26 cellular contexts compared by ENCODE assay signal in the genomic region with DNA sequence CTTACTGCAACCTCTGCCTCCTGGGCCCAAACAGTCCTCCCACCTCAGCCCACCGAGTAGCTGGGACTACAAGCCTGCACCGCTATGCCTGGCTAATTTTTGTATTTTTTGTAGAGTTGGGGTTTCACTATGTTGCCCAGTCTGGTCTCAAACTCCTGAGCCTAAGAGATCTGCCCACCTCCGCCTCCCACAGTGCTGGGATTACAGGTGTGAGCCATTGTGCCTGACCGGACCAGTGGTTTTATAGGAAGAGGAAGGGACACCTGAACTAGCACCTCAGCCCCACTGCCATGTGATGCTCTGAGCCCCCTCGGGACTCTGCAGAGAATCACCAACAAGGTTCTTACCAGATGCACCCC. TPM values are rescaled to one million over a fixed set of nuclear protein-coding genes. Genes with fewer than 3 reads are reported as not detected.
A peak's percentile ranks its signal among the peaks of the same experiment; 100 is the strongest.
DNase-seq lines count a peak whose midpoint lies in the region; ATAC-seq, FAIRE-seq and TF ChIP-seq lines count a peak whose summit lies in the region.
"Had no signal": no experiment of that assay in that cellular context is flagged by ENCODE, and none has a peak within 500 bp of the region (broad histone marks: within the 10 kb centered on the region; RNA-seq: fewer than 3 reads in every experiment).

No MANE protein-coding gene starts in this region.

- no peak for DNase-seq in HFFc6
- no peak for DNase-seq in K562 (ENCODE audit: extremely low read depth in 1 of 4, low spot score in 3 of 4)
- DNase-seq in neural crest cell (ENCODE audit: low read depth, low spot score): no peak
- no peak for DNase-seq in NCI-H1092 treated with DMSO at 0.1 percent for 48 hours (lab: John Stamatoyannopoulos, UW)
- DNase-seq: activated CD4-positive, alpha-beta T cell treated with anti-CD3 and anti-CD28 coated beads for 48 hours; activated naive CD4-positive, alpha-beta T cell; activated T-cell treated with anti-CD3 and anti-CD28 coated beads, Interleukin-2, amount 50 U/mL, for 24 hours; erythroblast; heart right ventricle; left colon; naive B cell; NCI-H1105; NCI-H2029; NCI-H69; retina; stimulated activated CD4-positive, alpha-beta T cell treated with anti-CD3 and anti-CD28 coated beads, Interleukin-2, amount 100 ng/mL, for 48 hours had no signal

- H3K36me3 ChIP-seq in K562 (ENCODE audit: control insufficient read depth, insufficient read depth, low read length): no peaks in the 10 kb centered on the region
- H3K36me3 ChIP-seq: heart right ventricle had no signal

- ATAC-seq in K562 (no peak), GM19452 (IDR thresholded peaks at IDR 0.05; ENCODE audit: unreplicated experiment) (no peak), HG02623 (IDR thresholded peaks at IDR 0.05; ENCODE audit: unreplicated experiment) (no peak)
- ATAC-seq: left colon; stimulated activated memory B cell treated with anti-CD40 and anti-IgM and Interleukin-4, amounts not matched to agents 10 μg/mL and 1 μg/mL and 100 μg/mL, for 72 hours had no signal

- H4K20me1 ChIP-seq in K562 (replicated peaks; ENCODE audit: control insufficient read depth, insufficient read depth, low read length): no peaks in the 10 kb centered on the region

- no peak for TF ChIP-seq RAD21 in K562 (CRISPR knock-in tag; conservative IDR thresholded peaks at IDR 0.05 in 1 of 2, IDR thresholded peaks at IDR 0.05 in 1 of 2)

- peaks cover 23 to 37% of the 10 kb centered on the region in 2 experiments for H3K4me1 ChIP-seq in K562 (replicated peaks in 1 of 2; ENCODE audit: control insufficient read depth in 2 of 2, insufficient read depth in 2 of 2, low read length in 2 of 2)

- intact Hi-C loops in K562 (cut with micrococcal nuclease): no loop called here

- no peak for TF ChIP-seq CTCF in HFFc6 (IDR thresholded peaks at IDR 0.05)
- TF ChIP-seq CTCF in K562 (IDR thresholded peaks at IDR 0.05 in 2 of 3, conservative IDR thresholded peaks at IDR 0.05 in 1 of 3; ENCODE audit: insufficient read depth in 2 of 3, low read depth in 1 of 3, low read length in 3 of 3): no peak
- no peak for TF ChIP-seq CTCF in neural crest cell (conservative IDR thresholded peaks at IDR 0.05)

- in situ Hi-C loops in K562 (cut with MboI): no loop called here

- no peak overlapping the region for H3K9ac ChIP-seq in K562 (ENCODE audit: insufficient read depth in 1 of 2, low read depth in 2 of 2, low read length in 2 of 2)

- peaks cover 9% of the 10 kb centered on the region for H3K27me3 Mint-ChIP-seq in HFFc6 (ENCODE audit: insufficient read depth)
- no peaks in the 10 kb centered on the region for H3K27me3 Mint-ChIP-seq in neural crest cell (ENCODE audit: low read depth)
- H3K27me3 Mint-ChIP-seq: activated T-cell treated with anti-CD3 and anti-CD28 coated beads, Interleukin-2, amount 50 U/mL, for 24 hours; brain had no signal

- CTCF ChIA-PET in K562 (lab: Yijun Ruan, JAX; ENCODE audit: low intra/inter-chr PET ratio): no interaction called here

- no peaks in the 10 kb centered on the region for H3K79me2 ChIP-seq in K562 (ENCODE audit: control insufficient read depth, insufficient read depth, low read length)

- H3K27ac ChIP-seq in K562 (ENCODE audit: extremely low read depth, low read depth, low read length): no peak overlapping the region
- H3K27ac ChIP-seq: C4-2B, foreskin keratinocyte, heart right ventricle had no signal

- H3K9me1 ChIP-seq in K562 (ENCODE audit: control insufficient read depth, insufficient read depth, low read length): no peaks in the 10 kb centered on the region

- TF ChIP-seq POLR2A in K562 (conservative IDR thresholded peaks at IDR 0.05): no peak

- no peak overlapping the region for H3K4me3 ChIP-seq in K562
- H3K4me3 ChIP-seq: heart right ventricle had no signal

- H2AFZ ChIP-seq in K562 (ENCODE audit: low read depth, low read length): no peak overlapping the region

- H3K27ac Mint-ChIP-seq in HFFc6 (peak overlapping the region; percentile 64), neural crest cell (ENCODE audit: unreplicated experiment) (no peak overlapping the region)
- H3K27ac Mint-ChIP-seq: activated T-cell treated with anti-CD3 and anti-CD28 coated beads, Interleukin-2, amount 50 U/mL, for 24 hours; stimulated activated memory B cell treated with anti-CD40 and anti-IgM and Interleukin-4, amounts not matched to agents 10 μg/mL and 1 μg/mL and 100 μg/mL, for 72 hours; T-helper 2 cell treated with Interferon-gamma antibody and Interleukin-4, amounts not matched to agents 5 μg/mL and 100 μg/mL, for 36 hours had no signal

- no peak for TF ChIP-seq EP300 in K562 (IDR thresholded peaks at IDR 0.05; ENCODE audit: low read length)

- BruUV-seq in K562 (replicated peaks; lab: Mats Ljungman, UMichigan): no TSS peak

- H3K4me3 Mint-ChIP-seq in HFFc6 (no peak overlapping the region), neural crest cell (peak overlapping the region; percentile 31)
- H3K4me3 Mint-ChIP-seq: activated T-cell treated with anti-CD3 and anti-CD28 coated beads, Interleukin-2, amount 50 U/mL, for 24 hours; brain; naive B cell; stimulated activated memory B cell treated with anti-CD40 and anti-IgM and Interleukin-4, amounts not matched to agents 10 μg/mL and 1 μg/mL and 100 μg/mL, for 72 hours; T-helper 2 cell treated with Interferon-gamma antibody and Interleukin-4, amounts not matched to agents 5 μg/mL and 100 μg/mL, for 36 hours had no signal

- POLR2A ChIA-PET in K562 (lab: Yijun Ruan, JAX): interaction anchor here (1.3 kb wide), 1 partner anchor 67 kb away, joined by 3 read pairs; no protein-coding TSS in a partner anchor

- H3K4me1 Mint-ChIP-seq in HFFc6 (ENCODE audit: low read depth) (peaks cover 35% of the 10 kb centered on the region), neural crest cell (peaks cover 39% of the 10 kb centered on the region)

- no peaks in the 10 kb centered on the region for H3K9me3 Mint-ChIP-seq in HFFc6
- H3K9me3 Mint-ChIP-seq in neural crest cell: no peaks in the 10 kb centered on the region
- H3K9me3 Mint-ChIP-seq: activated T-cell treated with anti-CD3 and anti-CD28 coated beads, Interleukin-2, amount 50 U/mL, for 24 hours; stimulated activated memory B cell treated with anti-CD40 and anti-IgM and Interleukin-4, amounts not matched to agents 10 μg/mL and 1 μg/mL and 100 μg/mL, for 72 hours; T-helper 2 cell treated with Interferon-gamma antibody and Interleukin-4, amounts not matched to agents 5 μg/mL and 100 μg/mL, for 36 hours had no signal

- no peak overlapping the region for H3K4me2 ChIP-seq in K562 (ENCODE audit: insufficient read depth, low read length)

- H3K36me3 Mint-ChIP-seq in HFFc6 (ENCODE audit: low read depth) (no peaks in the 10 kb centered on the region), neural crest cell (ENCODE audit: low read depth) (no peaks in the 10 kb centered on the region)
- H3K36me3 Mint-ChIP-seq: brain; naive B cell; stimulated activated memory B cell treated with anti-CD40 and anti-IgM and Interleukin-4, amounts not matched to agents 10 μg/mL and 1 μg/mL and 100 μg/mL, for 72 hours had no signal

- WGBS in K562 (ENCODE audit: insufficient coverage, low coverage, missing lambda C conversion rate): 69% methylated on average over 5 of the region's 5 CpGs

- FAIRE-seq in K562 (lab: Jason Lieb, UNC): no peak

- no peaks in the 10 kb centered on the region for H3K9me3 ChIP-seq in K562 (replicated peaks; ENCODE audit: control insufficient read depth, insufficient read depth, low read depth, low read length)
- H3K9me3 ChIP-seq: heart right ventricle had no signal

- no peaks in the 10 kb centered on the region for H3K27me3 ChIP-seq in K562 (ENCODE audit: control insufficient read depth in 2 of 2, insufficient read depth in 2 of 2, low read length in 2 of 2)
- H3K27me3 ChIP-seq: foreskin keratinocyte had no signal

RNA-seq across cellular contexts. Expression of gene CRYBG2, which starts 4.1 kb away (rescaled TPM):
- total RNA-seq in HFFc6 (2021; fragmentation: NEBNext Ultra II Directional; extraction: Animal tissue kit (Norgen Biotek cat#: 25700)): not detected
- 7.8 and 10.7 TPM in 2 replicates for total RNA-seq in K562 (2011; cell fraction: chromatin; rRNA removed; ENCODE audit: low replicate concordance)
- total RNA-seq in K562 (2011; cell fraction: nucleolus; rRNA removed): 10.0 and 10.2 TPM in 2 replicates
- 5.7 and 6.5 TPM in 2 replicates for total RNA-seq in K562 (2011; cell fraction: nucleoplasm; rRNA removed)
- total RNA-seq in K562 (2014; rRNA removed) (7.5 and 12.6 TPM in 2 replicates), K562 (2014; rRNA removed; fragmentation: Illumina TruSeq; extraction: Trizol) (1.3 and 2.1 TPM in 2 replicates), K562 (2015; rRNA removed; fragmentation: Illumina TruSeq; extraction: Trizol) (1.9 and 2.5 TPM in 2 replicates), K562 (2021) (8.5 and 8.8 TPM in 2 replicates), neural crest cell (3.8 and 6.3 TPM in 2 replicates)
- polyA plus RNA-seq in K562 (2011; rRNA removed) (3.3 and 3.8 TPM in 2 replicates), K562 (2014; fragmentation: Illumina TruSeq; extraction: Trizol) (3.7 and 5.1 TPM in 2 replicates), K562 (2014; fragmentation: Nextera tagmentation; extraction: Ambion mirVana) (1 to 10 TPM in 1 of 2 experiments, under 1 TPM in 1; 0.39 to 2.4 TPM), K562 (2014; rRNA removed) (3.1 and 8.1 TPM in 2 replicates)
- 4.8 and 8.5 TPM in 2 replicates for polyA plus RNA-seq in K562 (2011; cell fraction: cytosol; rRNA removed)
- polyA plus RNA-seq in K562 (2011; cell fraction: nucleus; rRNA removed): 6.5 and 9.6 TPM in 2 replicates
- 4.3 and 24.3 TPM in 2 replicates for polyA plus RNA-seq in K562 (2012)
- polyA minus RNA-seq in K562 (2011; rRNA and poly(A)+ RNA removed): 1.6 and 1.9 TPM in 2 replicates
- polyA minus RNA-seq in K562 (2011; cell fraction: cytosol; rRNA and poly(A)+ RNA removed): 5.9 and 7.5 TPM in 2 replicates
- polyA minus RNA-seq in K562 (2011; cell fraction: nucleus; rRNA and poly(A)+ RNA removed): 2.6 and 4.4 TPM in 2 replicates
- total RNA-seq: osteocyte had no signal
- polyA plus RNA-seq: AG04450 had no signal

RNA-seq across cellular contexts. Expression of gene ZNF683, which starts 22.7 kb away (rescaled TPM):
- total RNA-seq in HFFc6 (2021; fragmentation: NEBNext Ultra II Directional; extraction: Animal tissue kit (Norgen Biotek cat#: 25700)): not detected
- not detected in 2 replicates for total RNA-seq in K562 (2011; cell fraction: chromatin; rRNA removed; ENCODE audit: low replicate concordance)
- not detected in 2 replicates for total RNA-seq in K562 (2011; cell fraction: nucleolus; rRNA removed)
- not detected in 2 replicates for total RNA-seq in K562 (2011; cell fraction: nucleoplasm; rRNA removed)
- total RNA-seq in K562 (2014; rRNA removed): not detected in 2 replicates
- total RNA-seq in K562 (2014; rRNA removed; fragmentation: Illumina TruSeq; extraction: Trizol): not detected in 2 replicates
- total RNA-seq in K562 (2015; rRNA removed; fragmentation: Illumina TruSeq; extraction: Trizol): not detected in 2 replicates
- not detected in 2 replicates for total RNA-seq in K562 (2021)
- polyA plus RNA-seq in K562 (2011; rRNA removed): not detected in 2 replicates
- not detected in 2 replicates for polyA plus RNA-seq in K562 (2011; cell fraction: cytosol; rRNA removed)
- not detected in 2 replicates for polyA plus RNA-seq in K562 (2011; cell fraction: nucleus; rRNA removed)
- polyA plus RNA-seq in K562 (2012): not detected in 2 replicates
- not detected in 2 replicates for polyA plus RNA-seq in K562 (2014; fragmentation: Illumina TruSeq; extraction: Trizol)
- not detected for polyA plus RNA-seq in K562 (2014; fragmentation: Nextera tagmentation; extraction: Ambion mirVana)
- not detected in 2 replicates for polyA plus RNA-seq in K562 (2014; rRNA removed)
- not detected in 2 replicates for polyA minus RNA-seq in K562 (2011; rRNA and poly(A)+ RNA removed)
- not detected in 2 replicates for polyA minus RNA-seq in K562 (2011; cell fraction: cytosol; rRNA and poly(A)+ RNA removed)
- not detected in 2 replicates for polyA minus RNA-seq in K562 (2011; cell fraction: nucleus; rRNA and poly(A)+ RNA removed)
- not detected in 2 replicates for total RNA-seq in neural crest cell
- total RNA-seq: cerebellum, foreskin keratinocyte, left colon, osteocyte had no signal
- polyA plus RNA-seq: AG04450, foreskin keratinocyte had no signal

RNA-seq across cellular contexts. Expression of gene CD52, which starts 32.1 kb away (rescaled TPM):
- total RNA-seq in HFFc6 (2021; fragmentation: NEBNext Ultra II Directional; extraction: Animal tissue kit (Norgen Biotek cat#: 25700)): not detected
- total RNA-seq in K562 (2011; cell fraction: chromatin; rRNA removed; ENCODE audit: low replicate concordance): 26.7 and 65.5 TPM in 2 replicates
- total RNA-seq in K562 (2011; cell fraction: nucleolus; rRNA removed): 72.0 and 78.5 TPM in 2 replicates
- 50.2 and 55.9 TPM in 2 replicates for total RNA-seq in K562 (2011; cell fraction: nucleoplasm; rRNA removed)
- 34.9 and 43.3 TPM in 2 replicates for total RNA-seq in K562 (2014; rRNA removed)
- 127 TPM in 2 replicates for total RNA-seq in K562 (2014; rRNA removed; fragmentation: Illumina TruSeq; extraction: Trizol)
- total RNA-seq in K562 (2015; rRNA removed; fragmentation: Illumina TruSeq; extraction: Trizol): 182 and 185 TPM in 2 replicates
- total RNA-seq in K562 (2021): 70.9 and 90.7 TPM in 2 replicates
- polyA plus RNA-seq in K562 (2011; rRNA removed): 312 and 418 TPM in 2 replicates
- 457 and 520 TPM in 2 replicates for polyA plus RNA-seq in K562 (2011; cell fraction: cytosol; rRNA removed)
- 77.7 and 147 TPM in 2 replicates for polyA plus RNA-seq in K562 (2011; cell fraction: nucleus; rRNA removed)
- polyA plus RNA-seq in K562 (2012): 170 and 195 TPM in 2 replicates
- polyA plus RNA-seq in K562 (2014; fragmentation: Illumina TruSeq; extraction: Trizol): 147 and 173 TPM in 2 replicates
- 100 to 1,000 TPM; 355 to 488 TPM for polyA plus RNA-seq in K562 (2014; fragmentation: Nextera tagmentation; extraction: Ambion mirVana)
- 152 and 198 TPM in 2 replicates for polyA plus RNA-seq in K562 (2014; rRNA removed)
- polyA minus RNA-seq in K562 (2011; rRNA and poly(A)+ RNA removed): 56.1 and 74.7 TPM in 2 replicates
- 28.1 and 33.6 TPM in 2 replicates for polyA minus RNA-seq in K562 (2011; cell fraction: cytosol; rRNA and poly(A)+ RNA removed)
- 6.9 and 14.1 TPM in 2 replicates for polyA minus RNA-seq in K562 (2011; cell fraction: nucleus; rRNA and poly(A)+ RNA removed)
- not detected in 2 replicates for total RNA-seq in neural crest cell
- total RNA-seq: cerebellum, osteocyte had no signal
- polyA plus RNA-seq: AG04450 had no signal

RNA-seq across cellular contexts. Expression of gene UBXN11, which starts 43.4 kb away (rescaled TPM):
- 10 to 100 TPM in 4 of 6 experiments, 1 to 10 TPM in 2; 9.5 to 11.9 (median 10.5) TPM for total RNA-seq in HFFc6 (2021; fragmentation: NEBNext Ultra II Directional; extraction: Animal tissue kit (Norgen Biotek cat#: 25700))
- 26.5 and 67.3 TPM in 2 replicates for total RNA-seq in K562 (2011; cell fraction: chromatin; rRNA removed; ENCODE audit: low replicate concordance)
- 42.6 and 44.4 TPM in 2 replicates for total RNA-seq in K562 (2011; cell fraction: nucleolus; rRNA removed)
- 37.0 and 39.5 TPM in 2 replicates for total RNA-seq in K562 (2011; cell fraction: nucleoplasm; rRNA removed)
- total RNA-seq in K562 (2014; rRNA removed) (11.3 and 11.5 TPM in 2 replicates), K562 (2014; rRNA removed; fragmentation: Illumina TruSeq; extraction: Trizol) (2.6 and 4.0 TPM in 2 replicates), K562 (2015; rRNA removed; fragmentation: Illumina TruSeq; extraction: Trizol) (8.1 and 8.2 TPM in 2 replicates), K562 (2021) (20.2 and 24.9 TPM in 2 replicates), neural crest cell (33.5 and 35.5 TPM in 2 replicates)
- polyA plus RNA-seq in K562 (2011; rRNA removed) (17.5 and 20.9 TPM in 2 replicates), K562 (2014; fragmentation: Illumina TruSeq; extraction: Trizol) (12.3 and 14.7 TPM in 2 replicates), K562 (2014; fragmentation: Nextera tagmentation; extraction: Ambion mirVana) (1 to 10 TPM in 1 of 2 experiments, under 1 TPM in 1; 0.48 to 2.1 TPM), K562 (2014; rRNA removed) (30.6 and 34.3 TPM in 2 replicates)
- polyA plus RNA-seq in K562 (2011; cell fraction: cytosol; rRNA removed): 20.1 and 26.4 TPM in 2 replicates
- polyA plus RNA-seq in K562 (2011; cell fraction: nucleus; rRNA removed): 134 and 188 TPM in 2 replicates
- polyA plus RNA-seq in K562 (2012): 23.4 and 28.6 TPM in 2 replicates
- 9.3 and 10.4 TPM in 2 replicates for polyA minus RNA-seq in K562 (2011; rRNA and poly(A)+ RNA removed)
- polyA minus RNA-seq in K562 (2011; cell fraction: cytosol; rRNA and poly(A)+ RNA removed): 7.9 and 8.8 TPM in 2 replicates
- polyA minus RNA-seq in K562 (2011; cell fraction: nucleus; rRNA and poly(A)+ RNA removed): 26.3 and 27.6 TPM in 2 replicates

Comparison
In these comparisons a context has a peak if more than half of its experiments do, and no peak if none do; other contexts are left out.
1. RNA of gene CD52, which starts 32.1 kb away (total RNA-seq): 26.7 to 185 TPM in K562; not detected in HFFc6 and not detected in neural crest cell; every median in the first group is over 10 times any median in the second.